21 cellular contexts compared by ENCODE assay signal in the genomic region with DNA sequence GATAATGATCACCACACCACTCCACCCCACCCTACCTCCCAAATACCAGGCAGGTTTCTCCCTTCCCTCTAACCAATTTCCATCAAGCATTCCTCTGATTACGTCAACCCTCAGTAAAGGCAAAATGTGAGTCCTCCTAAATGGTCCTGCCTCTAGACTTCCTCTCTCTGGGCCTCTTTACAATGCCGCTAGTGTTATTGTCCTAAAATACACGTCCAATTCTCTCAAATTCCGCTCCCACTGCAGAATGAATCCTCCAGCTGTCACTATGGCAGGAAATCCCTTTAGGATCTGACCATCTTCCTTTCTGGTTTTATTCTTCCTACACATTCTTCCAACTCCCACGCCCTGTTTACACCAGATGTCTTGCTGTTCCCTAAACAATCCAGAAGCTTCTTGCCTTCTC.
DNase-seq lines count a peak whose midpoint lies in the region; ATAC-seq, FAIRE-seq and TF ChIP-seq lines count a peak whose summit lies in the region.
"Had no signal": no experiment of that assay in that cellular context is flagged by ENCODE, and none has a peak within 500 bp of the region (broad histone marks: within the 10 kb centered on the region; RNA-seq: fewer than 3 reads in every experiment).

No MANE protein-coding gene starts in this region.

- H3K18ac ChIP-seq in IMR-90 (ENCODE audit: low read depth, low read length) (no peak overlapping the region), trophoblast cell (ENCODE audit: low read length) (no peak overlapping the region)

- no peaks in the 10 kb centered on the region for H3K9me3 Mint-ChIP-seq in activated CD8-positive, alpha-beta memory T cell treated with anti-CD3 and anti-CD28 coated beads, Interleukin-2, amount 10 ng/mL, durations not matched to agents 7 days and 5 days (ENCODE audit: low read depth)
- H3K9me3 Mint-ChIP-seq: neural progenitor cell had no signal

- no peak overlapping the region for H2AK9ac ChIP-seq in IMR-90 (replicated peaks; ENCODE audit: low read depth, low read length, poor library complexity)

- H4K8ac ChIP-seq in IMR-90 (ENCODE audit: low read depth in 2 of 2, low read length in 2 of 2) (no peak overlapping the region), trophoblast cell (ENCODE audit: low read depth, low read length) (no peak overlapping the region)

- no peak overlapping the region for H4K91ac ChIP-seq in IMR-90 (ENCODE audit: insufficient read depth, low read depth, low read length)
- peak overlapping the region; percentile 39 for H4K91ac ChIP-seq in trophoblast cell (ENCODE audit: low read depth, low read length)

- H3K9ac ChIP-seq in IMR-90 (ENCODE audit: low read depth, low read length) (no peak overlapping the region), endothelial cell of umbilical vein (replicated peaks; ENCODE audit: extremely low read depth, insufficient read depth, low read length) (no peak overlapping the region), trophoblast cell (ENCODE audit: low read length) (no peak overlapping the region)
- H3K9ac ChIP-seq: neural progenitor cell had no signal

- H3K79me1 ChIP-seq in IMR-90 (ENCODE audit: low read depth in 1 of 2, low read length in 2 of 2) (peaks cover 0 to 8% of the 10 kb centered on the region in 2 experiments; a peak in 1 of 4 replicates), trophoblast cell (ENCODE audit: low read length) (peaks cover 3% of the 10 kb centered on the region)

- H3K4ac ChIP-seq in IMR-90 (ENCODE audit: low read depth, low read length) (no peak overlapping the region), trophoblast cell (ENCODE audit: low read depth, low read length) (peak overlapping the region; percentile 1)

- TF ChIP-seq POLR2A in IMR-90 (IDR thresholded peaks at IDR 0.05; ENCODE audit: low read depth, low read length) (no peak), endothelial cell of umbilical vein (IDR thresholded peaks at IDR 0.05; ENCODE audit: low read depth, low read length) (no peak)

- TF ChIP-seq CTCF in IMR-90 (conservative IDR thresholded peaks at IDR 0.05; ENCODE audit: low read depth, low read length) (no peak), endothelial cell of umbilical vein (IDR thresholded peaks at IDR 0.05; ENCODE audit: extremely low read depth in 1 of 2, insufficient read depth in 1 of 2, low read depth in 1 of 2, low read length in 2 of 2) (no peak)

- H3K4me3 Mint-ChIP-seq in activated CD8-positive, alpha-beta memory T cell treated with anti-CD3 and anti-CD28 coated beads, Interleukin-2, amount 10 ng/mL, durations not matched to agents 7 days and 5 days: no peak overlapping the region
- H3K4me3 Mint-ChIP-seq: neural progenitor cell had no signal

- intact Hi-C loops in IMR-90 (cut with micrococcal nuclease): no loop called here
- intact Hi-C loops in endothelial cell of umbilical vein (cut with micrococcal nuclease): no loop called here

- H4K12ac ChIP-seq in trophoblast cell (ENCODE audit: low read depth, low read length): no peak overlapping the region

- no peaks in the 10 kb centered on the region for H3K27me3 Mint-ChIP-seq in activated CD8-positive, alpha-beta memory T cell treated with anti-CD3 and anti-CD28 coated beads, Interleukin-2, amount 10 ng/mL, durations not matched to agents 7 days and 5 days

- no peak overlapping the region for H2BK12ac ChIP-seq in trophoblast cell (ENCODE audit: low read length)

- peak overlapping the region; percentile 5 for H3K27ac Mint-ChIP-seq in activated CD8-positive, alpha-beta memory T cell treated with anti-CD3 and anti-CD28 coated beads, Interleukin-2, amount 10 ng/mL, durations not matched to agents 7 days and 5 days
- H3K27ac Mint-ChIP-seq: neural progenitor cell had no signal

- H3K36me3 ChIP-seq in IMR-90 (ENCODE audit: control insufficient read depth, insufficient read depth, low read length) (peaks cover 15% of the 10 kb centered on the region), endothelial cell of umbilical vein (ENCODE audit: control insufficient read depth in 2 of 2, extremely low read depth in 1 of 2, insufficient read depth in 2 of 2, low read length in 2 of 2) (peaks cover 2 to 4% of the 10 kb centered on the region in 2 experiments), trophoblast cell (ENCODE audit: control insufficient read depth in 1 of 2, insufficient read depth in 2 of 2, low read length in 2 of 2) (peaks cover 6 to 7% of the 10 kb centered on the region in 2 experiments)

- peak overlapping the region; percentile 41; the same call in 1 of the 2 replicates for H3K14ac ChIP-seq in IMR-90 (replicated peaks; ENCODE audit: low read depth, low read length)
- peak overlapping the region; percentile 32 for H3K14ac ChIP-seq in trophoblast cell (ENCODE audit: low read length)

- no peak for DNase-seq in activated CD8-positive, alpha-beta memory T cell treated with anti-CD3 and anti-CD28 coated beads, Interleukin-2, amount 10 ng/mL, durations not matched to agents 7 days and 5 days
- no peak for DNase-seq in activated CD8-positive, alpha-beta memory T cell treated with anti-CD3 and anti-CD28 coated beads for 24 hours
- DNase-seq in IMR-90 (no peak), endothelial cell of umbilical vein (ENCODE audit: low read depth, low spot score) (peak; percentile 49), trophoblast cell (peak; percentile 33 to 75), T-helper 9 cell (no peak)
- DNase-seq: 8988T; activated CD4-positive, alpha-beta T cell treated with anti-CD3 and anti-CD28 coated beads for 4 hours; activated naive CD4-positive, alpha-beta T cell; caudate nucleus; NCI-H69; spleen; stimulated activated CD4-positive, alpha-beta T cell treated with anti-CD3 and anti-CD28 coated beads, Interleukin-4, amount 100 ng/mL, for 24 hours; stomach had no signal

- in situ Hi-C loops in IMR-90 (cut with MboI; ENCODE audit: low sequenced_read_pairs): no loop called here

- no peak overlapping the region for H2AK5ac ChIP-seq in IMR-90 (ENCODE audit: low read depth, low read length)
- no peak overlapping the region for H2AK5ac ChIP-seq in trophoblast cell (ENCODE audit: low read length)

- H2BK120ac ChIP-seq in IMR-90 (ENCODE audit: low read depth, low read length) (no peak overlapping the region), trophoblast cell (ENCODE audit: insufficient read depth, low read length, poor library complexity) (peak overlapping the region; percentile 63)

- H2BK5ac ChIP-seq in IMR-90 (ENCODE audit: low read depth, low read length, poor library complexity, severe bottlenecking): no peak overlapping the region
- H2BK5ac ChIP-seq in trophoblast cell (ENCODE audit: low read depth, low read length, poor library complexity): peak overlapping the region; percentile 70

- 95% methylated on average over 5 of the region's 5 CpGs; no CpG with 5 or more reads in 1 of the 2 experiments for WGBS in IMR-90 (ENCODE audit: extremely low coverage in 2 of 2, insufficient read length in 1 of 2), 2 experiments
- no CpG with 5 or more reads among the region's 5 CpGs for WGBS in trophoblast cell (ENCODE audit: extremely low coverage, insufficient coverage, insufficient read length)

- ATAC-seq in activated CD8-positive, alpha-beta memory T cell treated with anti-CD3 and anti-CD28 coated beads, Interleukin-2, amount 10 ng/mL, durations not matched to agents 7 days and 5 days: no peak
- ATAC-seq in IMR-90 (ENCODE audit: low read depth) (0 out of 2 replicates have a peak, but pooled peaks have one; percentile 21), GM21447 (IDR thresholded peaks at IDR 0.05; ENCODE audit: unreplicated experiment) (no peak), HG03439 (IDR thresholded peaks at IDR 0.05; ENCODE audit: unreplicated experiment) (no peak)
- ATAC-seq: gastroesophageal sphincter had no signal

- H2BK15ac ChIP-seq in IMR-90 (ENCODE audit: low read depth, low read length): no peak overlapping the region

- H2BK20ac ChIP-seq in IMR-90 (ENCODE audit: low read depth, low read length): no peak overlapping the region

- peaks cover 8% of the 10 kb centered on the region for H3K9me1 ChIP-seq in IMR-90 (ENCODE audit: insufficient read depth, low read length)
- H3K9me1 ChIP-seq in endothelial cell of umbilical vein (replicated peaks; ENCODE audit: control insufficient read depth, extremely low read depth, insufficient read depth, low read length): no peaks in the 10 kb centered on the region

- no peak for TF ChIP-seq RAD21 in IMR-90 (IDR thresholded peaks at IDR 0.05; ENCODE audit: low read length)

- no peak overlapping the region for H3K56ac ChIP-seq in IMR-90 (ENCODE audit: extremely low read depth, insufficient read depth, low read length)

- H3K27me3 ChIP-seq in IMR-90 (ENCODE audit: control insufficient read depth, insufficient read depth, low read length) (no peaks in the 10 kb centered on the region), endothelial cell of umbilical vein (ENCODE audit: control insufficient read depth in 2 of 2, insufficient read depth in 2 of 2, low read length in 2 of 2) (no peaks in the 10 kb centered on the region), trophoblast cell (ENCODE audit: insufficient read depth, low read length) (no peaks in the 10 kb centered on the region)
- H3K27me3 ChIP-seq: gastroesophageal sphincter, neural progenitor cell, spleen, stomach, vagina had no signal

- CTCF ChIA-PET in activated CD8-positive, alpha-beta memory T cell treated with anti-CD3 and anti-CD28 coated beads, Interleukin-2, amount 10 ng/mL, durations not matched to agents 7 days and 5 days (lab: Charles Lee): no interaction called here
- CTCF ChIA-PET in IMR-90 (lab: Yijun Ruan, JAX) (no interaction called here), endothelial cell of umbilical vein (lab: Charles Lee) (interaction anchor here (1.1 to 1.3 kb wide), 2 partner anchors 8 to 136 kb away, joined by 4 to 5 read pairs; no protein-coding TSS in a partner anchor)

- no peaks in the 10 kb centered on the region for H4K20me1 ChIP-seq in IMR-90 (ENCODE audit: insufficient read depth, low read length)
- H4K20me1 ChIP-seq in endothelial cell of umbilical vein (replicated peaks; ENCODE audit: control insufficient read depth, extremely low read depth, insufficient read depth, low read length): no peaks in the 10 kb centered on the region

- BruUV-seq in IMR-90 (replicated peaks; lab: Mats Ljungman, UMichigan): no TSS peak
- BruUV-seq in endothelial cell of umbilical vein (replicated peaks; lab: Mats Ljungman, UMichigan): no TSS peak

- dilution Hi-C loops in IMR-90 (cut with HindIII; ENCODE audit: low sequenced_read_pairs, unreplicated experiment): no loop called here
- dilution Hi-C loops in endothelial cell of umbilical vein (cut with MboI; ENCODE audit: extremely low pct_ligation_motif_present, low sequenced_read_pairs): no loop called here

- H4K5ac ChIP-seq in IMR-90 (ENCODE audit: low read depth, low read length): peak overlapping the region; percentile 69; the same call in 1 of the 2 replicates

- H3K36me3 Mint-ChIP-seq in activated CD8-positive, alpha-beta memory T cell treated with anti-CD3 and anti-CD28 coated beads, Interleukin-2, amount 10 ng/mL, durations not matched to agents 7 days and 5 days: peaks cover 14% of the 10 kb centered on the region

- H3K27ac ChIP-seq in IMR-90 (ENCODE audit: insufficient read depth, low read length) (no peak overlapping the region), endothelial cell of umbilical vein (ENCODE audit: insufficient read depth, low read depth, low read length) (no peak overlapping the region), trophoblast cell (ENCODE audit: low read depth, low read length) (peak overlapping the region; percentile 63)
- H3K27ac ChIP-seq: gastroesophageal sphincter, HL-60, neural progenitor cell, RWPE1, stomach, vagina had no signal

- no peaks in the 10 kb centered on the region for H3K4me1 Mint-ChIP-seq in activated CD8-positive, alpha-beta memory T cell treated with anti-CD3 and anti-CD28 coated beads, Interleukin-2, amount 10 ng/mL, durations not matched to agents 7 days and 5 days

- no peak for FAIRE-seq in endothelial cell of umbilical vein (lab: Jason Lieb, UNC)

- H3K23ac ChIP-seq in IMR-90 (ENCODE audit: low read depth, low read length) (no peak overlapping the region; the same call in 1 of the 2 replicates), trophoblast cell (ENCODE audit: low read length) (no peak overlapping the region)

- POLR2A ChIA-PET in IMR-90 (lab: Charles Lee; ENCODE audit: unreplicated experiment) (no interaction called here), endothelial cell of umbilical vein (lab: Charles Lee) (interaction anchor here (1.3 kb wide), 1 partner anchor 11 kb away, joined by 3 read pairs; no protein-coding TSS in a partner anchor)

- H3K4me1 ChIP-seq in IMR-90 (ENCODE audit: control insufficient read depth, insufficient read depth, low read length) (peaks cover 3% of the 10 kb centered on the region; the same call in 1 of the 2 replicates), endothelial cell of umbilical vein (ENCODE audit: control insufficient read depth, extremely low read depth, insufficient read depth, low read length) (peaks cover 5% of the 10 kb centered on the region), trophoblast cell (ENCODE audit: control insufficient read depth in 1 of 2, insufficient read depth in 2 of 2, low read length in 2 of 2) (peaks cover 10 to 11% of the 10 kb centered on the region in 2 experiments)
- H3K4me1 ChIP-seq: gastroesophageal sphincter, stomach, vagina had no signal

- no peak overlapping the region for H3K4me3 ChIP-seq in IMR-90 (ENCODE audit: insufficient read depth, low read depth, low read length)
- H3K4me3 ChIP-seq in endothelial cell of umbilical vein (replicated peaks in 1 of 3; ENCODE audit: insufficient read depth in 1 of 3, low read depth in 1 of 3, low read length in 3 of 3): no peak overlapping the region
- H3K4me3 ChIP-seq in trophoblast cell (ENCODE audit: low read depth, low read length): no peak overlapping the region
- H3K4me3 ChIP-seq: gastroesophageal sphincter, neural progenitor cell, spleen, stomach, vagina had no signal

- no peaks in the 10 kb centered on the region for H3K79me2 ChIP-seq in endothelial cell of umbilical vein (ENCODE audit: control insufficient read depth, insufficient read depth, low read length)
- H3K79me2 ChIP-seq in trophoblast cell (ENCODE audit: control insufficient read depth, insufficient read depth, low read length, poor library complexity): no peaks in the 10 kb centered on the region

- H3K9me3 ChIP-seq in IMR-90 (ENCODE audit: control insufficient read depth, insufficient read depth, low read length) (no peaks in the 10 kb centered on the region), endothelial cell of umbilical vein (replicated peaks; ENCODE audit: control insufficient read depth, insufficient read depth, low read length) (no peaks in the 10 kb centered on the region), trophoblast cell (ENCODE audit: insufficient read depth, low read depth, low read length) (no peaks in the 10 kb centered on the region)
- H3K9me3 ChIP-seq: gastroesophageal sphincter, spleen, stomach, vagina had no signal

- no peak overlapping the region for H2AFZ ChIP-seq in IMR-90 (replicated peaks; ENCODE audit: low read length, poor library complexity)
- no peak overlapping the region for H2AFZ ChIP-seq in endothelial cell of umbilical vein (ENCODE audit: low read depth, low read length)
- H2AFZ ChIP-seq in trophoblast cell (ENCODE audit: insufficient read depth, low read length, poor library complexity): no peak overlapping the region
- H2AFZ ChIP-seq: neural progenitor cell had no signal

- no peak overlapping the region for H3K4me2 ChIP-seq in IMR-90 (ENCODE audit: low read depth, low read length)
- H3K4me2 ChIP-seq in endothelial cell of umbilical vein (ENCODE audit: insufficient read depth, low read length): no peak overlapping the region
- H3K4me2 ChIP-seq in trophoblast cell (ENCODE audit: low read length): peak overlapping the region; percentile 38
- H3K4me2 ChIP-seq: neural progenitor cell had no signal

Comparison
In these comparisons a context has a peak if more than half of its experiments do, and no peak if none do; other contexts are left out.
1. DNase-seq: peak in endothelial cell of umbilical vein (single experiment) and trophoblast cell (2 of 2); none in activated CD8-positive, alpha-beta memory T cell treated with anti-CD3 and anti-CD28 coated beads, Interleukin-2, amount 10 ng/mL, durations not matched to agents 7 days and 5 days (single experiment), activated CD8-positive, alpha-beta memory T cell treated with anti-CD3 and anti-CD28 coated beads for 24 hours (single experiment), IMR-90 (single experiment) and T-helper 9 cell (single experiment).